Comparison of ENCODE assay signal across 29 cellular contexts in the genomic region with DNA sequence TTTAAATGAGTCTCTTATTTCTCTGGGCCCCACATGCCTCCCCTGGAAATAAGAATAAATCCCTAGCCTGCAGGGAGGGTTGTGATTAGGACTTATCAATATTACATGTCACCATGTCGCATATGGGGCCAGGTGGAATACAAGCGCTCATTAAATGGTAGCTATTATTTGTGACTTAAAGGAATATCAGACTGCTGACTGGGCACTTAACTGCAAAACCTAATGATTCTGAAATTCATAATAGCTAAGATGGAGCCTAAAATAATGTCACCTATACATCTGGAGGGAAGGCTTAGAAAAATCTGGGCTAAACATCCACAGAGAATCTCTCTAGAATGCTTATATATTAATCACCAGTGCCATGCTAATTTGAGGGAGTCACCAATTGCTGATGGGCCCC.
"Had no signal": no experiment of that assay in that cellular context is flagged by ENCODE, and none has a peak within 500 bp of the region (broad histone marks: within the 10 kb centered on the region; RNA-seq: fewer than 3 reads in every experiment).

No MANE protein-coding gene starts in this region.

- H3K27me3 ChIP-seq: neural progenitor cell, ovary, right atrium auricular region, testis, thyroid gland, transverse colon, upper lobe of left lung, vagina had no signal

- H3K27ac Mint-ChIP-seq: mesothelial cell of epicardium, naive B cell, neural progenitor cell, progenitor cell of endocrine pancreas had no signal

- H3K9ac ChIP-seq: neural progenitor cell had no signal

- H3K4me2 ChIP-seq: neural progenitor cell had no signal

- ATAC-seq: natural killer cell; sciatic nerve; stimulated activated naive B cell treated with anti-CD40 and anti-IgM and Interleukin-4, amounts not matched to agents 10 μg/mL and 1 μg/mL and 100 μg/mL, for 72 hours; stimulated activated naive CD8-positive, alpha-beta T cell treated with anti-CD3 and anti-CD28 coated beads, Interleukin-15, Interleukin-2, amounts not matched to agents 100 U/mL and 50 U/mL, for 24 hours had no signal

- H3K36me3 ChIP-seq: left ventricle myocardium inferior, neural progenitor cell, neutrophil, ovary, right atrium auricular region, stomach, thyroid gland, transverse colon, upper lobe of left lung, vagina had no signal

- DNase-seq: hypothalamus; islet precursor cell; left ventricle myocardium inferior; mesendoderm; naive B cell; natural killer cell; nephron progenitor cell; occipital lobe; ovary; stimulated activated CD4-positive, alpha-beta T cell treated with anti-CD3 and anti-CD28 coated beads, Interleukin-12 subunit alpha, Interleukin-12 subunit beta, amount 100 ng/mL, for 4 hours; stimulated activated CD4-positive, alpha-beta T cell treated with anti-CD3 and anti-CD28 coated beads, Interleukin-15, amount 100 ng/mL, for 24 hours; stimulated activated CD4-positive, alpha-beta T cell treated with anti-CD3 and anti-CD28 coated beads, Interleukin-2, amount 100 ng/mL, for 24 hours; stimulated activated CD4-positive, alpha-beta T cell treated with anti-CD3 and anti-CD28 coated beads, Interleukin-4, amount 100 ng/mL, for 1 hour; stimulated activated naive B cell treated with anti-CD40 and anti-IgM and Interleukin-4, amounts not matched to agents 10 μg/mL and 1 μg/mL and 100 μg/mL, for 72 hours; stimulated activated naive CD8-positive, alpha-beta T cell treated with anti-CD3 and anti-CD28 coated beads, Interleukin-15, Interleukin-2, amounts not matched to agents 100 U/mL and 50 U/mL, for 24 hours; stomach; testis; thyroid gland; transverse colon; upper lobe of left lung had no signal

- H3K4me3 ChIP-seq: left ventricle myocardium inferior, lung, neural progenitor cell, ovary, right atrium auricular region, skin epidermis, stomach, testis, thyroid gland, transverse colon, upper lobe of left lung, vagina had no signal

- H3K27ac ChIP-seq: left ventricle myocardium inferior, neural progenitor cell, neutrophil, ovary, right atrium auricular region, skin epidermis, stomach, testis, thyroid gland, transverse colon, upper lobe of left lung, vagina had no signal

- H3K4me3 Mint-ChIP-seq: mesothelial cell of epicardium; naive B cell; natural killer cell; nephron progenitor cell; neural progenitor cell; stimulated activated naive B cell treated with anti-CD40 and anti-IgM and Interleukin-4, amounts not matched to agents 10 μg/mL and 1 μg/mL and 100 μg/mL, for 72 hours had no signal

- H3K4me1 ChIP-seq: left ventricle myocardium inferior, stomach, thyroid gland, transverse colon, upper lobe of left lung, vagina had no signal

- H3K27me3 Mint-ChIP-seq: stimulated activated naive B cell treated with anti-CD40 and anti-IgM and Interleukin-4, amounts not matched to agents 10 μg/mL and 1 μg/mL and 100 μg/mL, for 72 hours had no signal

- H3K36me3 Mint-ChIP-seq: mesothelial cell of epicardium; naive B cell; natural killer cell; neural progenitor cell; stimulated activated naive B cell treated with anti-CD40 and anti-IgM and Interleukin-4, amounts not matched to agents 10 μg/mL and 1 μg/mL and 100 μg/mL, for 72 hours had no signal

- H3K9me3 ChIP-seq: left ventricle myocardium inferior, neutrophil, ovary, right atrium auricular region, stomach, testis, thyroid gland, transverse colon, upper lobe of left lung, vagina had no signal

- H3K9me3 Mint-ChIP-seq: mesothelial cell of epicardium; naive B cell; natural killer cell; nephron progenitor cell; neural progenitor cell; stimulated activated naive B cell treated with anti-CD40 and anti-IgM and Interleukin-4, amounts not matched to agents 10 μg/mL and 1 μg/mL and 100 μg/mL, for 72 hours had no signal

- H2AFZ ChIP-seq: neural progenitor cell had no signal

- H3K4me1 Mint-ChIP-seq: stimulated activated naive B cell treated with anti-CD40 and anti-IgM and Interleukin-4, amounts not matched to agents 10 μg/mL and 1 μg/mL and 100 μg/mL, for 72 hours had no signal
